In the genomic region with DNA sequence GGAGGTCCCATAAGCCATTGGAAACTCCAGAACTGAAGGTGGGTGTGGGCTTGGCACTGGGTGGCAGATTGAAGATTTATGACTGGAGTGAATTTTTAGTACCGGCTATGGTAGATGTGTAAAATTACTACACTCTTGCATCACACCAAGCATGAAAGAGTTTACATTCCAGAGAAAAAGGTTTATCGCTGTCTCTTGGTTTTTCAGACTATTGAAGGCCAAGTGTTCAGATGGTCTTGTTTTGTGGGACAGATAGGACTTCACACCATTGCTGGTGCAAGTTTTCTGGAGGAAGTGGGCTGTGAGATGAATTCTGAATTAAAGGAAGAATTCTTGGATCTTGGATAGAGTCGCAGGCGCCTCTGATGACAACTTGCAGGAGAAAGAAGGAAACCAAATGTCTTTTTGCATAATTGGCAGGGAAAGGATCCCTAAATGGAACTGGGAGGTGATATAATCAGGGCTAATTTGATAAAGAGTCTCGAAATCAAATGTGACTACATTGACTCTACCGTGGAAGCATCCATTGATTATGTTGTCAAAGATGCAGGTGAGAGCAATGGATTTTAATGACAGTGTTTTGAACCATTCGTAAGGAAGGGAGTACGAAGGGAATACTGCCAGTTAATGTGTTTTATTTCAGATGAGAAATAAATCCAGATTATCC, we compare ENCODE assay signal across 1 cellular context.
TF ChIP-seq lines count a peak whose summit lies in the region.

No MANE protein-coding gene starts in this region.

TF ChIP-seq in HEK293, 187 proteins besides CTCF, POLR2A, EP300 and RAD21 (continued from another document):
- TF ChIP-seq, protein P1, sequence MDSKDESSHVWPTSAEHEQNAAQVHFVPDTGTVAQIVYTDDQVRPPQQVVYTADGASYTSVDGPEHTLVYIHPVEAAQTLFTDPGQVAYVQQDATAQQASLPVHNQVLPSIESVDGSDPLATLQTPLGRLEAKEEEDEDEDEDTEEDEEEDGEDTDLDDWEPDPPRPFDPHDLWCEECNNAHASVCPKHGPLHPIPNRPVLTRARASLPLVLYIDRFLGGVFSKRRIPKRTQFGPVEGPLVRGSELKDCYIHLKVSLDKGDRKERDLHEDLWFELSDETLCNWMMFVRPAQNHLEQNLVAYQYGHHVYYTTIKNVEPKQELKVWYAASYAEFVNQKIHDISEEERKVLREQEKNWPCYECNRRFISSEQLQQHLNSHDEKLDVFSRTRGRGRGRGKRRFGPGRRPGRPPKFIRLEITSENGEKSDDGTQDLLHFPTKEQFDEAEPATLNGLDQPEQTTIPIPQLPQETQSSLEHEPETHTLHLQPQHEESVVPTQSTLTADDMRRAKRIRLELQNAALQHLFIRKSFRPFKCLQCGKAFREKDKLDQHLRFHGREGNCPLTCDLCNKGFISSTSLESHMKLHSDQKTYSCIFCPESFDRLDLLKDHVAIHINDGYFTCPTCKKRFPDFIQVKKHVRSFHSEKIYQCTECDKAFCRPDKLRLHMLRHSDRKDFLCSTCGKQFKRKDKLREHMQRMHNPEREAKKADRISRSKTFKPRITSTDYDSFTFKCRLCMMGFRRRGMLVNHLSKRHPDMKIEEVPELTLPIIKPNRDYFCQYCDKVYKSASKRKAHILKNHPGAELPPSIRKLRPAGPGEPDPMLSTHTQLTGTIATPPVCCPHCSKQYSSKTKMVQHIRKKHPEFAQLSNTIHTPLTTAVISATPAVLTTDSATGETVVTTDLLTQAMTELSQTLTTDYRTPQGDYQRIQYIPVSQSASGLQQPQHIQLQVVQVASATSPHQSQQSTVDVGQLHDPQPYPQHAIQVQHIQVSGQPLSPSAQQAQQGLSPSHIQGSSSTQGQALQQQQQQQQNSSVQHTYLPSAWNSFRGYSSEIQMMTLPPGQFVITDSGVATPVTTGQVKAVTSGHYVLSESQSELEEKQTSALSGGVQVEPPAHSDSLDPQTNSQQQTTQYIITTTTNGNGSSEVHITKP (tag by site-specific recombination; IDR thresholded peaks at IDR 0.05), result peak; percentile 39
- TF ChIP-seq ZEB2 (tag by site-specific recombination; IDR thresholded peaks at IDR 0.05), result peak; percentile 48; the same call in 1 of the 2 replicates
- TF ChIP-seq ZNF138 (tag by site-specific recombination; IDR thresholded peaks at IDR 0.05; ENCODE audit: borderline replicate concordance), result no peak
- TF ChIP-seq, protein P2, sequence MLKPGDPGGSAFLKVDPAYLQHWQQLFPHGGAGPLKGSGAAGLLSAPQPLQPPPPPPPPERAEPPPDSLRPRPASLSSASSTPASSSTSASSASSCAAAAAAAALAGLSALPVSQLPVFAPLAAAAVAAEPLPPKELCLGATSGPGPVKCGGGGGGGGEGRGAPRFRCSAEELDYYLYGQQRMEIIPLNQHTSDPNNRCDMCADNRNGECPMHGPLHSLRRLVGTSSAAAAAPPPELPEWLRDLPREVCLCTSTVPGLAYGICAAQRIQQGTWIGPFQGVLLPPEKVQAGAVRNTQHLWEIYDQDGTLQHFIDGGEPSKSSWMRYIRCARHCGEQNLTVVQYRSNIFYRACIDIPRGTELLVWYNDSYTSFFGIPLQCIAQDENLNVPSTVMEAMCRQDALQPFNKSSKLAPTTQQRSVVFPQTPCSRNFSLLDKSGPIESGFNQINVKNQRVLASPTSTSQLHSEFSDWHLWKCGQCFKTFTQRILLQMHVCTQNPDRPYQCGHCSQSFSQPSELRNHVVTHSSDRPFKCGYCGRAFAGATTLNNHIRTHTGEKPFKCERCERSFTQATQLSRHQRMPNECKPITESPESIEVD (tag by site-specific recombination; IDR thresholded peaks at IDR 0.05), result peak; percentile 64
- TF ChIP-seq ZFHX2 (tag by site-specific recombination; conservative IDR thresholded peaks at IDR 0.05), result peak; percentile 62
- peak; percentile 50; the same call in 1 of the 2 replicates for TF ChIP-seq ZNF324 (tag by site-specific recombination; IDR thresholded peaks at IDR 0.05)
- 0 out of 2 replicates have a peak, but pooled peaks have one; percentile 17 for TF ChIP-seq ZNF660 (tag by site-specific recombination; IDR thresholded peaks at IDR 0.05)
- TF ChIP-seq, protein P3, sequence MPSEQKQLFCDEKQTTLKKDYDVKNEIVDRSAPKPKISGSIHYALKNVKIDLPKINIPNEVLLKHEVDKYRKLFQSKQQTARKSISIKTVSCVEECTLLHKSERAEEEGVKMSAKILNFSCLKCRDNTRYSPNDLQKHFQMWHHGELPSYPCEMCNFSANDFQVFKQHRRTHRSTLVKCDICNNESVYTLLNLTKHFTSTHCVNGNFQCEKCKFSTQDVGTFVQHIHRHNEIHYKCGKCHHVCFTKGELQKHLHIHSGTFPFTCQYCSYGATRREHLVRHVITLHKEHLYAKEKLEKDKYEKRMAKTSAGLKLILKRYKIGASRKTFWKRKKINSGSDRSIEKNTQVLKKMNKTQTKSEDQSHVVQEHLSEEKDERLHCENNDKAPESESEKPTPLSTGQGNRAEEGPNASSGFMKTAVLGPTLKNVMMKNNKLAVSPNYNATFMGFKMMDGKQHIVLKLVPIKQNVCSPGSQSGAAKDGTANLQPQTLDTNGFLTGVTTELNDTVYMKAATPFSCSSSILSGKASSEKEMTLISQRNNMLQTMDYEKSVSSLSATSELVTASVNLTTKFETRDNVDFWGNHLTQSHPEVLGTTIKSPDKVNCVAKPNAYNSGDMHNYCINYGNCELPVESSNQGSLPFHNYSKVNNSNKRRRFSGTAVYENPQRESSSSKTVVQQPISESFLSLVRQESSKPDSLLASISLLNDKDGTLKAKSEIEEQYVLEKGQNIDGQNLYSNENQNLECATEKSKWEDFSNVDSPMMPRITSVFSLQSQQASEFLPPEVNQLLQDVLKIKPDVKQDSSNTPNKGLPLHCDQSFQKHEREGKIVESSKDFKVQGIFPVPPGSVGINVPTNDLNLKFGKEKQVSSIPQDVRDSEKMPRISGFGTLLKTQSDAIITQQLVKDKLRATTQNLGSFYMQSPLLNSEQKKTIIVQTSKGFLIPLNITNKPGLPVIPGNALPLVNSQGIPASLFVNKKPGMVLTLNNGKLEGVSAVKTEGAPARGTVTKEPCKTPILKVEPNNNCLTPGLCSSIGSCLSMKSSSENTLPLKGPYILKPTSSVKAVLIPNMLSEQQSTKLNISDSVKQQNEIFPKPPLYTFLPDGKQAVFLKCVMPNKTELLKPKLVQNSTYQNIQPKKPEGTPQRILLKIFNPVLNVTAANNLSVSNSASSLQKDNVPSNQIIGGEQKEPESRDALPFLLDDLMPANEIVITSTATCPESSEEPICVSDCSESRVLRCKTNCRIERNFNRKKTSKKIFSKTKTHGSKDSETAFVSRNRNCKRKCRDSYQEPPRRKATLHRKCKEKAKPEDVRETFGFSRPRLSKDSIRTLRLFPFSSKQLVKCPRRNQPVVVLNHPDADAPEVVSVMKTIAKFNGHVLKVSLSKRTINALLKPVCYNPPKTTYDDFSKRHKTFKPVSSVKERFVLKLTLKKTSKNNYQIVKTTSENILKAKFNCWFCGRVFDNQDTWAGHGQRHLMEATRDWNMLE (tag by site-specific recombination; conservative IDR thresholded peaks at IDR 0.05; ENCODE audit: low read depth), result peak; percentile 51
- TF ChIP-seq, protein P4, sequence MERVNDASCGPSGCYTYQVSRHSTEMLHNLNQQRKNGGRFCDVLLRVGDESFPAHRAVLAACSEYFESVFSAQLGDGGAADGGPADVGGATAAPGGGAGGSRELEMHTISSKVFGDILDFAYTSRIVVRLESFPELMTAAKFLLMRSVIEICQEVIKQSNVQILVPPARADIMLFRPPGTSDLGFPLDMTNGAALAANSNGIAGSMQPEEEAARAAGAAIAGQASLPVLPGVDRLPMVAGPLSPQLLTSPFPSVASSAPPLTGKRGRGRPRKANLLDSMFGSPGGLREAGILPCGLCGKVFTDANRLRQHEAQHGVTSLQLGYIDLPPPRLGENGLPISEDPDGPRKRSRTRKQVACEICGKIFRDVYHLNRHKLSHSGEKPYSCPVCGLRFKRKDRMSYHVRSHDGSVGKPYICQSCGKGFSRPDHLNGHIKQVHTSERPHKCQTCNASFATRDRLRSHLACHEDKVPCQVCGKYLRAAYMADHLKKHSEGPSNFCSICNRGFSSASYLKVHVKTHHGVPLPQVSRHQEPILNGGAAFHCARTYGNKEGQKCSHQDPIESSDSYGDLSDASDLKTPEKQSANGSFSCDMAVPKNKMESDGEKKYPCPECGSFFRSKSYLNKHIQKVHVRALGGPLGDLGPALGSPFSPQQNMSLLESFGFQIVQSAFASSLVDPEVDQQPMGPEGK (tag by site-specific recombination; IDR thresholded peaks at IDR 0.05), result peak; percentile 49; the same call in 1 of the 2 replicates
